Comparison of ENCODE assay signal across 12 cellular contexts in genomic region chr14:51939727-51940126, GRCh38. TPM values are rescaled to one million over a fixed set of nuclear protein-coding genes. Genes with fewer than 3 reads are reported as not detected.
DNase-seq lines count a peak whose midpoint lies in the region; ATAC-seq and TF ChIP-seq lines count a peak whose summit lies in the region.
"Had no signal": no experiment of that assay in that cellular context is flagged by ENCODE, and none has a peak within 500 bp of the region (broad histone marks: within the 10 kb centered on the region; RNA-seq: fewer than 3 reads in every experiment).

No MANE protein-coding gene starts in this region.

- H3K27me3 Mint-ChIP-seq in brain (no peaks in the 10 kb centered on the region), nephron (ENCODE audit: low read depth) (no peaks in the 10 kb centered on the region)
- H3K27me3 Mint-ChIP-seq: stimulated activated naive CD8-positive, alpha-beta T cell treated with anti-CD3 and anti-CD28 coated beads, Interleukin-15, amount 100 ng/mL, for 72 hours had no signal

- H3K36me3 Mint-ChIP-seq in brain (peaks cover 45% of the 10 kb centered on the region), nephron (ENCODE audit: low read depth) (peaks cover 7% of the 10 kb centered on the region)

- DNase-seq in Daoy (ENCODE audit: low read depth) (peak; percentile 26), amniotic stem cell (lab: John Stamatoyannopoulos, UW) (no peak), amygdala (lab: John Stamatoyannopoulos, UW) (no peak), NCI-H510A treated with DMSO at 0.1 percent for 48 hours (lab: John Stamatoyannopoulos, UW) (no peak)
- DNase-seq: kidney glomerular epithelial cell; NCI-H2029 treated with DMSO at 0.1 percent for 48 hours; SIG-M5; stimulated activated naive CD8-positive, alpha-beta T cell treated with anti-CD3 and anti-CD28 coated beads, Interleukin-15, amount 100 ng/mL, for 72 hours had no signal

- H3K9me3 Mint-ChIP-seq in brain, result peaks cover 1 to 13% (median 4%) of the 10 kb centered on the region in 5 experiments
- peaks cover 4% of the 10 kb centered on the region for H3K9me3 Mint-ChIP-seq in nephron

- H3K4me3 Mint-ChIP-seq in brain (peak overlapping the region in 2 of 5 experiments; percentile 10 to 33), nephron (peak overlapping the region in 2 of 3 experiments; percentile 13 to 26)
- H3K4me3 Mint-ChIP-seq: stimulated activated naive CD8-positive, alpha-beta T cell treated with anti-CD3 and anti-CD28 coated beads, Interleukin-15, amount 100 ng/mL, for 72 hours had no signal

- H3K4me1 Mint-ChIP-seq in brain (peaks cover 52% of the 10 kb centered on the region), nephron (peaks cover 21% of the 10 kb centered on the region)

- TF ChIP-seq CTCF in brain (conservative IDR thresholded peaks at IDR 0.05), result no peak
- no peak for TF ChIP-seq CTCF in nephron (IDR thresholded peaks at IDR 0.05; ENCODE audit: unreplicated experiment in 3 of 3)

- ATAC-seq in GM21786 (IDR thresholded peaks at IDR 0.05; ENCODE audit: unreplicated experiment) (peak; percentile 61), HG03521 (IDR thresholded peaks at IDR 0.05; ENCODE audit: unreplicated experiment) (no peak)
- ATAC-seq: stimulated activated naive CD8-positive, alpha-beta T cell treated with anti-CD3 and anti-CD28 coated beads, Interleukin-15, amount 100 ng/mL, for 72 hours had no signal

- H3K27ac Mint-ChIP-seq in brain, result peak overlapping the region in 4 of 5 experiments; percentile 31 to 94 (median 69)
- peak overlapping the region in 2 of 3 experiments; percentile 76 to 94 for H3K27ac Mint-ChIP-seq in nephron
- H3K27ac Mint-ChIP-seq: stimulated activated naive CD8-positive, alpha-beta T cell treated with anti-CD3 and anti-CD28 coated beads, Interleukin-15, amount 100 ng/mL, for 72 hours had no signal

RNA-seq across cellular contexts. Expression of gene RTRAF, which starts 49.6 kb away (rescaled TPM):
- 199 and 233 TPM in 2 replicates for total RNA-seq in Daoy (2014; rRNA removed; shearing (Covaris generic))
- polyA plus RNA-seq in brain (ENCODE audit: insufficient read depth, low read depth, low replicate concordance), result 178 TPM
